In genomic region chr7:142380064-142380463, GRCh38 we compare ENCODE assay signal across 20 cellular contexts.
"Had no signal": no experiment of that assay in that cellular context is flagged by ENCODE, and none has a peak within 500 bp of the region (broad histone marks: within the 10 kb centered on the region; RNA-seq: fewer than 3 reads in every experiment).

No MANE protein-coding gene starts in this region.

- H3K9me3 Mint-ChIP-seq: activated CD4-positive, alpha-beta memory T cell treated with anti-CD3 and anti-CD28 coated beads for 36 hours; activated naive CD8-positive, alpha-beta T cell treated with anti-CD3 and anti-CD28 coated beads, Interleukin-2, amount 10 ng/mL, durations not matched to agents 7 days and 5 days; activated T-helper 17 cell treated with anti-CD3 and anti-CD28 coated beads, Interleukin-2, amount 50 U/mL, for 72 hours; effector memory CD8-positive, alpha-beta T cell; mesothelial cell of epicardium; natural killer cell treated with Interleukin-12 subunit alpha and Interleukin-12 subunit beta and Interleukin-15 and Interleukin-18, amount 100 ng/mL, for 72 hours had no signal

- H3K27ac Mint-ChIP-seq: activated CD4-positive, alpha-beta memory T cell treated with anti-CD3 and anti-CD28 coated beads for 36 hours; activated CD4-positive, alpha-beta T cell treated with anti-CD3 and anti-CD28 coated beads for 36 hours; activated naive CD8-positive, alpha-beta T cell treated with anti-CD3 and anti-CD28 coated beads, Interleukin-2, amount 10 ng/mL, durations not matched to agents 7 days and 5 days; activated T-helper 17 cell treated with anti-CD3 and anti-CD28 coated beads, Interleukin-2, amount 50 U/mL, for 72 hours; mesothelial cell of epicardium; natural killer cell treated with Interleukin-12 subunit alpha and Interleukin-12 subunit beta and Interleukin-15 and Interleukin-18, amount 100 ng/mL, for 72 hours had no signal

- H3K27me3 Mint-ChIP-seq: activated CD4-positive, alpha-beta memory T cell treated with anti-CD3 and anti-CD28 coated beads for 36 hours; activated T-helper 17 cell treated with anti-CD3 and anti-CD28 coated beads, Interleukin-2, amount 50 U/mL, for 72 hours had no signal

- H3K36me3 Mint-ChIP-seq: activated CD4-positive, alpha-beta memory T cell treated with anti-CD3 and anti-CD28 coated beads for 36 hours; activated naive CD8-positive, alpha-beta T cell treated with anti-CD3 and anti-CD28 coated beads, Interleukin-2, amount 10 ng/mL, durations not matched to agents 7 days and 5 days; mesothelial cell of epicardium; natural killer cell treated with Interleukin-12 subunit alpha and Interleukin-12 subunit beta and Interleukin-15 and Interleukin-18, amount 100 ng/mL, for 72 hours had no signal

- H3K27ac ChIP-seq: cardiac muscle cell, lower lobe of right lung, tibial artery had no signal

- H3K4me1 ChIP-seq: tibial artery had no signal

- H3K9me3 ChIP-seq: lower lobe of right lung, tibial artery had no signal

- DNase-seq: activated CD4-positive, alpha-beta memory T cell treated with anti-CD3 and anti-CD28 coated beads for 36 hours; activated CD4-positive, alpha-beta T cell treated with anti-CD3 and anti-CD28 coated beads for 36 hours; activated naive CD4-positive, alpha-beta T cell; activated naive CD8-positive, alpha-beta T cell treated with anti-CD3 and anti-CD28 coated beads, Interleukin-2, amount 10 ng/mL, durations not matched to agents 7 days and 5 days; activated T-cell treated with anti-CD3 and anti-CD28 coated beads, Interleukin-2, amount 50 U/mL, for 1 hour; amygdala; dermis blood vessel endothelial cell; effector memory CD8-positive, alpha-beta T cell; foreskin fibroblast; hippocampal formation; lower lobe of right lung; nucleus accumbens; posterior cingulate gyrus; stimulated activated CD8-positive, alpha-beta memory T cell treated with anti-CD3 and anti-CD28 coated beads, Interleukin-4, amount 100 ng/mL, for 48 hours; stimulated activated naive CD4-positive, alpha-beta T cell treated with Interleukin-2 at 50 U/mL for 16 hours; tibial artery had no signal

- H3K36me3 ChIP-seq: cardiac muscle cell, lower lobe of right lung, tibial artery had no signal

- H3K4me3 ChIP-seq: cardiac muscle cell, lower lobe of right lung, tibial artery had no signal

- H3K4me3 Mint-ChIP-seq: activated CD4-positive, alpha-beta memory T cell treated with anti-CD3 and anti-CD28 coated beads for 36 hours; activated CD4-positive, alpha-beta T cell treated with anti-CD3 and anti-CD28 coated beads for 36 hours; activated naive CD8-positive, alpha-beta T cell treated with anti-CD3 and anti-CD28 coated beads, Interleukin-2, amount 10 ng/mL, durations not matched to agents 7 days and 5 days; activated T-helper 17 cell treated with anti-CD3 and anti-CD28 coated beads, Interleukin-2, amount 50 U/mL, for 72 hours; mesothelial cell of epicardium; natural killer cell treated with Interleukin-12 subunit alpha and Interleukin-12 subunit beta and Interleukin-15 and Interleukin-18, amount 100 ng/mL, for 72 hours had no signal

- ATAC-seq: activated CD4-positive, alpha-beta T cell treated with anti-CD3 and anti-CD28 coated beads for 36 hours; activated T-helper 17 cell treated with anti-CD3 and anti-CD28 coated beads, Interleukin-2, amount 50 U/mL, for 72 hours; effector memory CD8-positive, alpha-beta T cell; lower lobe of right lung; natural killer cell treated with Interleukin-12 subunit alpha and Interleukin-12 subunit beta and Interleukin-15 and Interleukin-18, amount 100 ng/mL, for 72 hours had no signal

- H3K27me3 ChIP-seq: cardiac muscle cell, tibial artery had no signal
